Comparison of ENCODE assay signal across 10 cellular contexts in the genomic region with DNA sequence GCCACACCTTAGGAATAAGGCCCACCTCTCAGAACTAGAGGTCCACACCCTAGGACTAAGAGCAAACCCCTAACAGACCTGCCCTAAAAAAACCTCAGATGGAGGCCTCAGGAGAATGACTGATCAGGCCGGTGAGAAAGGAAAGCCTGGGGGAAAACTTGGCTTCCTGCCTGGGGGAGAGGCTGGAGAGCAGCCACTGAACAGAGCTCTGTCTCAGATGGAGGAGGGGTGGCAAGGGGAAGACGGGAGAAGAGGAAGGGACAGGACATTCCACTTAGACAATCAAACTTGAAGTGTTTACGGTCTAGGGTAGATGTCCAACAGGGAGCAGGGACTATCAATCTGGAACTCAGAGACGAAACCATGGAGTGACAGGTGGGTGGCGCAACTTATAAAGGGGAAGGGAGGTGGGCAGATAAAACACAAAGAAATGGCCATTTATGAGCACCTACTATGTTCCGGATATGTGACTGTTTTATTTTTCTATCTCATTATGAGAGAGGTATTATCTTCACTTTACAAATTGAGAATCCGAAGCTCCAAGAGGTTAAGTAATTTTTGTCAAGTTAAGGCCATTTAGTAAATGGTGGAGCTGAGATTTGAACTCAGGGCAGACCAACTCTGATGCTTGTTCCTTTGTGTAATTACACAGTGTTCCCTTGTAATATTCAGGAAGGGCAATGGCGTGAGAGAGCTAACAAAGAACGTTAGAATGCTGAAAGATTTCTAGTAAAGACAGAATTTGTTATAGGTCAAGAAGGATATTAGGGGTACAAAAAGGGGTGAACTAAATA.
DNase-seq lines count a peak whose midpoint lies in the region; ATAC-seq and TF ChIP-seq lines count a peak whose summit lies in the region.
"Had no signal": no experiment of that assay in that cellular context is flagged by ENCODE, and none has a peak within 500 bp of the region (broad histone marks: within the 10 kb centered on the region; RNA-seq: fewer than 3 reads in every experiment).

No MANE protein-coding gene starts in this region.

- H3K9me3 ChIP-seq in adrenal gland (replicated peaks in 1 of 3): no peaks in the 10 kb centered on the region
- no peaks in the 10 kb centered on the region for H3K9me3 ChIP-seq in hepatocyte (ENCODE audit: low read depth)
- no peaks in the 10 kb centered on the region for H3K9me3 ChIP-seq in sigmoid colon

- H3K4me3 ChIP-seq in adrenal gland (no peak overlapping the region), hepatocyte (peak overlapping the region; percentile 46), sigmoid colon (peak overlapping the region in 1 of 4 donors; percentile 0)

- intact Hi-C loops in adrenal gland (cut with DNase I): no loop called here
- intact Hi-C loops in sigmoid colon (cut with DNase I): loop anchor here (5.0 kb wide), 1 partner anchor 85 kb away; no protein-coding TSS in a partner anchor

- TF ChIP-seq CTCF in adrenal gland (IDR thresholded peaks at IDR 0.05) (no peak), hepatocyte (IDR thresholded peaks at IDR 0.05; ENCODE audit: poor library complexity) (no peak), sigmoid colon (IDR thresholded peaks at IDR 0.05) (no peak)

- H2AFZ ChIP-seq in hepatocyte: no peak overlapping the region

- H3K9me2 ChIP-seq in hepatocyte (replicated peaks; ENCODE audit: insufficient read depth): no peaks in the 10 kb centered on the region

- H3K27ac ChIP-seq in adrenal gland (peak overlapping the region in 2 of 5 donors; percentile 26 to 32), hepatocyte (peak overlapping the region; percentile 93), sigmoid colon (peak overlapping the region; percentile 17 to 54 (median 48))

- 60 to 70% (median 62%) methylated on average over 9 of the region's 9 CpGs for WGBS in adrenal gland, 4 donors
- 73% methylated on average over 8 of the region's 9 CpGs for WGBS in hepatocyte (ENCODE audit: low lambda C conversion rate, missing lambda C conversion rate)
- 11 to 52% methylated on average over 9 of the region's 9 CpGs for WGBS in sigmoid colon, 2 donors

- DNase-seq in HCEC 1CT (peak; percentile 39), adrenal gland (peak; percentile 29 to 61 (median 48)), hepatocyte (ENCODE audit: low spot score) (peak; percentile 47), sigmoid colon (peak; percentile 74), SIG-M5 (lab: John Stamatoyannopoulos, UW) (no peak), NCI-H345 (lab: John Stamatoyannopoulos, UW) (no peak), KG1 (lab: John Stamatoyannopoulos, UW) (no peak)
- DNase-seq: NCI-H774 had no signal

- H4K20me1 ChIP-seq in hepatocyte (ENCODE audit: insufficient read depth, poor library complexity, severe bottlenecking): peaks cover 5% of the 10 kb centered on the region

- H3K27me3 ChIP-seq in adrenal gland (no peaks in the 10 kb centered on the region), hepatocyte (no peaks in the 10 kb centered on the region), sigmoid colon (no peaks in the 10 kb centered on the region)

- peak overlapping the region; percentile 72 for H3K4me2 ChIP-seq in hepatocyte

- peaks cover 80% of the 10 kb centered on the region for H3K79me2 ChIP-seq in hepatocyte

- peaks cover 5 to 27% of the 10 kb centered on the region in 2 donors for H3K4me1 ChIP-seq in adrenal gland (replicated peaks in 1 of 2)
- H3K4me1 ChIP-seq in hepatocyte (ENCODE audit: insufficient read depth): peaks cover 15% of the 10 kb centered on the region
- peaks cover 0 to 46% (median 37%) of the 10 kb centered on the region in 4 donors for H3K4me1 ChIP-seq in sigmoid colon

- TF ChIP-seq POLR2A in adrenal gland (IDR thresholded peaks at IDR 0.05): no peak
- TF ChIP-seq POLR2A in sigmoid colon (IDR thresholded peaks at IDR 0.05): no peak

- no peak for TF ChIP-seq EP300 in sigmoid colon (IDR thresholded peaks at IDR 0.05)

- no peak for ATAC-seq in HG02571 (IDR thresholded peaks at IDR 0.05; ENCODE audit: unreplicated experiment)
- ATAC-seq: stimulated activated memory B cell treated with anti-CD40 and anti-IgM and Interleukin-4, amounts not matched to agents 10 μg/mL and 1 μg/mL and 100 μg/mL, for 72 hours had no signal

- no peaks in the 10 kb centered on the region for H3K36me3 ChIP-seq in adrenal gland (replicated peaks in 1 of 2)
- no peaks in the 10 kb centered on the region for H3K36me3 ChIP-seq in hepatocyte (replicated peaks; ENCODE audit: insufficient read depth, low read depth)
- no peaks in the 10 kb centered on the region for H3K36me3 ChIP-seq in sigmoid colon

Comparison
In these comparisons a context has a peak if more than half of its experiments do, and no peak if none do; other contexts are left out.
1. DNase-seq: peak in HCEC 1CT (single experiment), adrenal gland (7 of 7), hepatocyte (single experiment) and sigmoid colon (single experiment); none in SIG-M5 (single experiment), NCI-H345 (single experiment) and KG1 (single experiment).